Comparison of ENCODE assay signal across 32 cellular contexts in the genomic region with DNA sequence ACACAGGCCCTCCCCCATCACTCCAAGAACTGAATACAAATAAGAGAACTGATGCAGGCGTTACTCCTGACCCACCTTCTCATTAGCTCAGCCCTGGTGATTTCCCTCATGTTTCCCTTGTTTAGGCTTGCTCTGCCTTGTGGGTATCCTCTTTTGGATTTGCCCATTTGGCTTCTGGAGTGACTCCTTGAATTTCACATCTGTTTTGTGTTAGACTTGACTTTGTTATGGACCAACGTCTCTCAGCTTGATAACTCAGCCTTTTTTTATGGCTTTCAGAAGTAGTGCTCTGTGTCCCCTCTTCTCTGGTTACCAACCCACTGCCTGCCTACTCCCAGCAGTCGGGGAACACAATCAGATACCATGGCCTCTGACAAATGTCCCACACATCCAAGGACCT.
"Had no signal": no experiment of that assay in that cellular context is flagged by ENCODE, and none has a peak within 500 bp of the region (broad histone marks: within the 10 kb centered on the region; RNA-seq: fewer than 3 reads in every experiment).

No MANE protein-coding gene starts in this region.

- H3K9me3 ChIP-seq: gastrocnemius medialis, pancreas, prostate gland had no signal

- H3K27me3 ChIP-seq: adrenal gland, body of pancreas, dorsolateral prefrontal cortex, gastrocnemius medialis, hepatocyte, pancreas, upper lobe of right lung had no signal

- H3K4me2 ChIP-seq: hepatocyte had no signal

- H3K27me3 Mint-ChIP-seq: activated naive CD8-positive, alpha-beta T cell; stimulated activated naive CD8-positive, alpha-beta T cell treated with anti-CD3 and anti-CD28 coated beads, Interleukin-15, Interleukin-2, amounts not matched to agents 100 ng/mL and 50 ng/mL, for 24 hours had no signal

- H3K27ac Mint-ChIP-seq: activated naive CD8-positive, alpha-beta T cell; mesothelial cell of epicardium; naive B cell; stimulated activated effector memory CD8-positive, alpha-beta T cell treated with anti-CD3 and anti-CD28 coated beads, Interleukin-12 subunit alpha, Interleukin-12 subunit beta, amount 100 ng/mL, for 72 hours; stimulated activated naive CD8-positive, alpha-beta T cell treated with anti-CD3 and anti-CD28 coated beads, Interleukin-15, Interleukin-2, amounts not matched to agents 100 ng/mL and 50 ng/mL, for 24 hours had no signal

- H3K79me2 ChIP-seq: hepatocyte had no signal

- H2AFZ ChIP-seq: hepatocyte had no signal

- DNase-seq: activated CD4-positive, alpha-beta T cell treated with anti-CD3 and anti-CD28 coated beads for 48 hours; activated CD4-positive, alpha-beta T cell treated with anti-CD3 and anti-CD28 coated beads, Interleukin-2, amount 50 U/mL, for 48 hours; activated CD4-positive, CD25-positive, alpha-beta regulatory T cell; activated CD8-positive, alpha-beta memory T cell treated with anti-CD3 and anti-CD28 coated beads for 24 hours; activated effector memory CD4-positive, alpha-beta T cell treated with Interleukin-2 at 50 U/mL for 16 hours; activated naive CD4-positive, alpha-beta T cell treated with Interleukin-2 at 50 U/mL for 16 hours; adrenal gland; aorta; body of pancreas; dorsolateral prefrontal cortex; effector memory CD4-positive, alpha-beta T cell; erythroblast; gastrocnemius medialis; islet precursor cell; left ventricle myocardium superior; mammary epithelial cell; naive B cell; nucleus accumbens; pancreas; retina; stimulated activated CD4-positive, alpha-beta T cell treated with anti-CD3 and anti-CD28 coated beads, Interleukin-4, amount 100 ng/mL, for 24 hours; substantia nigra; upper lobe of right lung had no signal

- H3K4me1 Mint-ChIP-seq: naive B cell; stimulated activated effector memory CD8-positive, alpha-beta T cell treated with anti-CD3 and anti-CD28 coated beads, Interleukin-12 subunit alpha, Interleukin-12 subunit beta, amount 100 ng/mL, for 72 hours had no signal

- H3K4me1 ChIP-seq: body of pancreas, gastrocnemius medialis, pancreas, prostate gland had no signal

- H3K36me3 Mint-ChIP-seq: stimulated activated effector memory CD8-positive, alpha-beta T cell treated with anti-CD3 and anti-CD28 coated beads, Interleukin-12 subunit alpha, Interleukin-12 subunit beta, amount 100 ng/mL, for 72 hours had no signal

- ATAC-seq: body of pancreas; gastrocnemius medialis; left ventricle myocardium superior; pancreas; sciatic nerve; stimulated activated effector memory CD8-positive, alpha-beta T cell treated with anti-CD3 and anti-CD28 coated beads, Interleukin-12 subunit alpha, Interleukin-12 subunit beta, amount 100 ng/mL, for 72 hours; upper lobe of right lung had no signal

- H3K4me3 Mint-ChIP-seq: activated naive CD8-positive, alpha-beta T cell; mesothelial cell of epicardium; naive B cell; stimulated activated effector memory CD8-positive, alpha-beta T cell treated with anti-CD3 and anti-CD28 coated beads, Interleukin-12 subunit alpha, Interleukin-12 subunit beta, amount 100 ng/mL, for 72 hours; stimulated activated naive CD8-positive, alpha-beta T cell treated with anti-CD3 and anti-CD28 coated beads, Interleukin-15, Interleukin-2, amounts not matched to agents 100 ng/mL and 50 ng/mL, for 24 hours had no signal

- H3K4me3 ChIP-seq: adrenal gland, body of pancreas, coronary artery, dorsolateral prefrontal cortex, gastrocnemius medialis, hepatocyte, pancreas, prostate gland, skin epidermis, upper lobe of right lung had no signal

- H3K36me3 ChIP-seq: adrenal gland, gastrocnemius medialis, pancreas, prostate gland, upper lobe of right lung had no signal

- H3K27ac ChIP-seq: adrenal gland, body of pancreas, coronary artery, dorsolateral prefrontal cortex, gastrocnemius medialis, hepatocyte, pancreas, prostate gland, skin epidermis, upper lobe of right lung had no signal
